Comparison of ENCODE assay signal across 8 cellular contexts in genomic region chr6:33288942-33289783, GRCh38. TPM values are rescaled to one million over a fixed set of nuclear protein-coding genes. Genes with fewer than 3 reads are reported as not detected.
A peak's percentile ranks its signal among the peaks of the same experiment; 100 is the strongest.
DNase-seq lines count a peak whose midpoint lies in the region; ATAC-seq and TF ChIP-seq lines count a peak whose summit lies in the region.

Gene PFDN6 (plus strand): TSS chr6:33289601. CDS start chr6:33289857, 256 bp downstream.
Gene WDR46 (minus strand): TSS chr6:33289239. CDS start chr6:33289170, 69 bp downstream.

- DNase-seq in BE2C (peak; percentile 81), NCI-H446 treated with DMSO at 0.1 percent for 48 hours (lab: John Stamatoyannopoulos, UW) (peak; percentile 75), choroid plexus epithelial cell (ENCODE audit: low read depth) (peak; percentile 92), kidney glomerular epithelial cell (lab: John Stamatoyannopoulos, UW) (peak; percentile 98)
- peak; percentile 76 for DNase-seq in activated CD4-positive, CD25-positive, alpha-beta regulatory T cell treated with anti-CD3 and anti-CD28 coated beads, Interleukin-2, amount 50 U/mL, for 72 hours
- DNase-seq in stimulated activated CD4-positive, alpha-beta T cell treated with anti-CD3 and anti-CD28 coated beads, Interleukin-1b, Interleukin-23, amount 100 ng/mL, for 4 hours (ENCODE audit: low read depth in 2 of 2): peak; percentile 52 to 71

- H3K4me3 ChIP-seq in BE2C (ENCODE audit: low read depth, low read length) (peak within 1 kb of the TSS; percentile 100), choroid plexus epithelial cell (ENCODE audit: low read depth, low read length) (peak within 1 kb of the TSS; percentile 87)

- TF ChIP-seq CTCF in BE2C (IDR thresholded peaks at IDR 0.05; ENCODE audit: low read depth, low read length) (no peak), choroid plexus epithelial cell (conservative IDR thresholded peaks at IDR 0.05; ENCODE audit: low read depth, low read length) (no peak)

- H3K36me3 ChIP-seq in BE2C: peaks cover 38% of the 10 kb centered on the region

- no peaks in the 10 kb centered on the region for H3K27me3 ChIP-seq in BE2C

- peak; percentile 74 for ATAC-seq in HG03378 (IDR thresholded peaks at IDR 0.05; ENCODE audit: unreplicated experiment)

- H3K9me3 ChIP-seq in BE2C: no peaks in the 10 kb centered on the region

- no peaks in the 10 kb centered on the region; the same call in 1 of the 2 replicates for H3K4me1 ChIP-seq in BE2C

- peak; percentile 51 for TF ChIP-seq POLR2A in GM19193 (IDR thresholded peaks at IDR 0.05; ENCODE audit: extremely low read depth, insufficient read depth, insufficient read length)

RNA-seq across cellular contexts. Expression of gene PFDN6, which starts in this region (rescaled TPM):
- 110 TPM for polyA plus RNA-seq in BE2C (2012; ENCODE audit: insufficient read depth, insufficient read length, low read depth)

RNA-seq across cellular contexts. Expression of gene WDR46, which starts in this region (rescaled TPM):
- polyA plus RNA-seq in BE2C (2012; ENCODE audit: insufficient read depth, insufficient read length, low read depth): 108 TPM

Comparison
In these comparisons a context has a peak if more than half of its experiments do, and no peak if none do; other contexts are left out.
1. Peak in every context shown above with its lines: DNase-seq, ATAC-seq and H3K4me3 ChIP-seq.